ENCODE assay signal across 1 cellular context in the genomic region with DNA sequence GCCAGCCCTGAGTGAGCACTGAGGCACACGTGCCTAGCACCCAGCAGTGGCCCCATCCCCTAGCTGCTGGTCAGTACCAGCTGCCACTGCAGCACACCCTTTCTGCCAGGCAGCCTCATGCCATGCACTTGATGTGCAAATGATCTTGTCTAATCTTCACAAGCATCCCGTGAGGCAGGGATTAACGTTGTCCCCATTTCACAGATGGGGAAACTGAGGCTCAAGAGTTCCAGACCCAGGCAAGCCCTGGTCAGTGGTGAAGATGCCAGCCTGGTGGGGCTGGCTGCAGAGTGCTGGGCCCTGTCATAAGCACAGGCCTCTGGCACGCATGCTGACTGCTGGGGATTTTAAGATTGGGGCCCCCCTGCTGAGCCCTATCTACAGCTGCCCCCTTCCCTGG.
TF ChIP-seq lines count a peak whose summit lies in the region.

No MANE protein-coding gene starts in this region.

TF ChIP-seq in HepG2, 621 proteins besides CTCF, POLR2A, EP300 and RAD21:
- TF ChIP-seq MAFK (conservative IDR thresholded peaks at IDR 0.05 in 1 of 2, IDR thresholded peaks at IDR 0.05 in 1 of 2; ENCODE audit: low read length in 2 of 2): no peak
- TF ChIP-seq ZNF557 (CRISPR knock-in tag; IDR thresholded peaks at IDR 0.05): no peak
- TF ChIP-seq ZNF629 (CRISPR knock-in tag; conservative IDR thresholded peaks at IDR 0.05): peak; percentile 86
